In the genomic region with DNA sequence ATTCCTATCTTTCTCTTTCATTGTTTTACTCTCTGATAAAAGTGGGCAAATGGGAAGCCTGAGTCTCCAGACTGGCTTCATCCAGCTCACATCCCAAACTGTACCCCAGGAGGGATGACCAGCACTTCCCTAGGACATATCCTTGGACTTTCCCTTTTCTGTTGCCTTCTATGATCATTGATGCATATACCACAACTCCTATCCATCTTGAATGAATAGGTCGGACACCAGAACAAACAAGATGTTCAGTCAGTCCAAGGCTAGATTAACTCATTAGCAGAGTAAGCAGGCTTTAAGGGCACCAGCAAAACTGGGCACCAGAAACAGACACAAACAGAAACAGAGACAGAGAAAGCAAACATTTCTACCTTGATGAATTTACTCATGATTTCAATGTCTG, we compare ENCODE assay signal across 1 cellular context.
TF ChIP-seq lines count a peak whose summit lies in the region.

No MANE protein-coding gene starts in this region.

TF ChIP-seq in H1, 55 proteins besides CTCF, POLR2A, EP300 and RAD21:
- TF ChIP-seq TAF7 (optimal IDR thresholded peaks at IDR 0.05; ENCODE audit: borderline replicate concordance, low read depth, low read length) (no peak), GTF2F1 (IDR thresholded peaks at IDR 0.05; ENCODE audit: borderline replicate concordance, low read depth, low read length) (no peak), NANOG (IDR thresholded peaks at IDR 0.05; ENCODE audit: insufficient read depth, low read depth, low read length, poor library complexity, severe bottlenecking) (no peak), POLR2AphosphoS5 (IDR thresholded peaks at IDR 0.05; ENCODE audit: low read depth, low read length) (no peak), CBX8 (IDR thresholded peaks at IDR 0.05; ENCODE audit: borderline replicate concordance, low read depth, low read length) (no peak), SIN3A (conservative IDR thresholded peaks at IDR 0.05 in 1 of 2, IDR thresholded peaks at IDR 0.05 in 1 of 2; ENCODE audit: low read depth in 1 of 2, low read length in 2 of 2) (no peak), ASH2L (IDR thresholded peaks at IDR 0.05; ENCODE audit: low read length) (no peak), SP4 (IDR thresholded peaks at IDR 0.05; ENCODE audit: low read length) (no peak), TAF1 (IDR thresholded peaks at IDR 0.05; ENCODE audit: low read depth, low read length) (no peak)
- TF ChIP-seq, protein P1, sequence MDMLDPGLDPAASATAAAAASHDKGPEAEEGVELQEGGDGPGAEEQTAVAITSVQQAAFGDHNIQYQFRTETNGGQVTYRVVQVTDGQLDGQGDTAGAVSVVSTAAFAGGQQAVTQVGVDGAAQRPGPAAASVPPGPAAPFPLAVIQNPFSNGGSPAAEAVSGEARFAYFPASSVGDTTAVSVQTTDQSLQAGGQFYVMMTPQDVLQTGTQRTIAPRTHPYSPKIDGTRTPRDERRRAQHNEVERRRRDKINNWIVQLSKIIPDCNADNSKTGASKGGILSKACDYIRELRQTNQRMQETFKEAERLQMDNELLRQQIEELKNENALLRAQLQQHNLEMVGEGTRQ (IDR thresholded peaks at IDR 0.05; ENCODE audit: low read length), result no peak
TF ChIP-seq in H1: peak in this region for 0.
